ENCODE assay signal across 8 cellular contexts in the genomic region with DNA sequence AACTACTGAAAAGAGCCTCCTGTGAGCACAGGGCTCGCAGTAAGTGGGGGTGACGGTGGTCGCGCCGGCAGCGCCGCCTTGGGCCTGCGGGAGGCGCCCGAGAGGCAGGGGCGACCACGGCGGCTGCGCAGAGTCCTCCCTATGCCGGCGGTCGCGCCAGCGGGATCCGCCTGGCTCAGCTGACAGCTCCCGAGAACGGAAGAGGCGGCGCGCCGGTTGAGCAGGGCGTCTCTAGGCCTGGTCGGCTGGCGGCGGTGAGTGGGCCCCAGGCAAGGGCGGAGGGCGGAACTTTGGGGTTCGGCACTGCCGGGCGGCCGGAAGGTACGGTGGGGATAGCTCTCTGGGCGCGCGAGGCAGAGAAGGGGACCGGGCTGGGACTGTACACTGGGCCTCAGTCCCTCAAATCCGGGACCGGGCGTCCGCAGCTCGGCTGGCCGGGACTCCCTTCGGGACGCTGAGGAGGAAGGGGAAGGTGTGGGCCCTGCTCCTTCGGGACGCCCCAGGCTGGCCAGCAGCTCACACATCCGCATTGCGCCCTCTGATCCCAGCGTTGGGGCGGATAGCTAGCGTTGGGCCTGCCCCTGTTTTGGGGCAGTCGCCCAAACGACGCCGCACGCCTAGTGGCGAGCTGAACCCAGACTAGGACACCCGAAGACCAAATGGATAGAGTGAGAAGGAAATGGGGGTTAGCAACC. TPM values are rescaled to one million over a fixed set of nuclear protein-coding genes. Genes with fewer than 3 reads are reported as not detected.
DNase-seq lines count a peak whose midpoint lies in the region; ATAC-seq, FAIRE-seq and TF ChIP-seq lines count a peak whose summit lies in the region.

A gene with protein sequence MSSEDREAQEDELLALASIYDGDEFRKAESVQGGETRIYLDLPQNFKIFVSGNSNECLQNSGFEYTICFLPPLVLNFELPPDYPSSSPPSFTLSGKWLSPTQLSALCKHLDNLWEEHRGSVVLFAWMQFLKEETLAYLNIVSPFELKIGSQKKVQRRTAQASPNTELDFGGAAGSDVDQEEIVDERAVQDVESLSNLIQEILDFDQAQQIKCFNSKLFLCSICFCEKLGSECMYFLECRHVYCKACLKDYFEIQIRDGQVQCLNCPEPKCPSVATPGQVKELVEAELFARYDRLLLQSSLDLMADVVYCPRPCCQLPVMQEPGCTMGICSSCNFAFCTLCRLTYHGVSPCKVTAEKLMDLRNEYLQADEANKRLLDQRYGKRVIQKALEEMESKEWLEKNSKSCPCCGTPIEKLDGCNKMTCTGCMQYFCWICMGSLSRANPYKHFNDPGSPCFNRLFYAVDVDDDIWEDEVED (plus strand): TSS at position 192 of the 695 bp plus-strand sequence. CDS start 4,484 bp downstream, outside the sequence.

- peaks cover 42% of the 10 kb centered on the region for H3K4me1 ChIP-seq in DOHH2 (ENCODE audit: control insufficient read depth, low read length)

- H3K4me3 ChIP-seq in DOHH2 (ENCODE audit: low read length), result peak within 1 kb of the TSS; percentile 94

- DNase-seq in KBM-7, result peak; percentile 96
- DNase-seq in RCC 7860 (ENCODE audit: low spot score), result peak; percentile 78
- DNase-seq in activated T-helper 1 cell treated with Interleukin-2 at 50 U/mL for 16 hours (ENCODE audit: low read depth), result peak; percentile 92
- DNase-seq in fibroblast of gingiva (ENCODE audit: low read depth), result peak; percentile 95
- DNase-seq in natural killer cell, result peak; percentile 92
- peak; percentile 95 for DNase-seq in stimulated activated naive CD4-positive, alpha-beta T cell treated with Interleukin-2 at 50 U/mL for 16 hours (lab: John Stamatoyannopoulos, UW)

- no peak for FAIRE-seq in RCC 7860 (lab: Jason Lieb, UNC)

- no peaks in the 10 kb centered on the region for H4K20me1 ChIP-seq in DOHH2 (ENCODE audit: control insufficient read depth, insufficient read depth, low read depth, low read length)

- intact Hi-C loops in natural killer cell (cut with micrococcal nuclease), result loop anchor here (2.0 to 10.0 kb wide), 4 partner anchors 46 to 276 kb away; a partner anchor contains a TSS

- H3K4me3 Mint-ChIP-seq in natural killer cell, result peak within 1 kb of the TSS; percentile 99

- in situ Hi-C loops in KBM-7 (cut with MboI; ENCODE audit: low pct_unique_long_range_greater_than_20kb, low sequenced_read_pairs), result no loop called here

- H3K27ac ChIP-seq in DOHH2 (ENCODE audit: low read depth, low read length), result peak within 1 kb of the TSS; percentile 92

- peaks cover 32% of the 10 kb centered on the region for H3K36me3 ChIP-seq in DOHH2 (ENCODE audit: control insufficient read depth, low read length)

- no peaks in the 10 kb centered on the region for H3K9me2 ChIP-seq in DOHH2 (replicated peaks; ENCODE audit: control insufficient read depth, low read length)

- H3K27ac Mint-ChIP-seq in natural killer cell, result peak within 1 kb of the TSS; percentile 96 to 98

- H3K4me1 Mint-ChIP-seq in natural killer cell, result peaks cover 27 to 30% of the 10 kb centered on the region in 2 donors

- peak; percentile 93 for ATAC-seq in GM21717 (IDR thresholded peaks at IDR 0.05; ENCODE audit: unreplicated experiment)
- ATAC-seq in natural killer cell, result peak; percentile 94 to 97 (median 95)

- H3K79me2 ChIP-seq in DOHH2 (ENCODE audit: control insufficient read depth, low read length), result peaks cover 34% of the 10 kb centered on the region

- peak within 1 kb of the TSS; percentile 91 for H3K4me2 ChIP-seq in DOHH2 (ENCODE audit: low read length)

- H3F3A ChIP-seq in DOHH2 (ENCODE audit: control insufficient read depth, insufficient read depth), result peaks cover 30% of the 10 kb centered on the region

- no peaks in the 10 kb centered on the region for H3K27me3 Mint-ChIP-seq in natural killer cell (ENCODE audit: low read depth in 2 of 2)

- no peaks in the 10 kb centered on the region for H3K9me3 ChIP-seq in DOHH2 (ENCODE audit: control insufficient read depth, insufficient read depth, low read length)

- TF ChIP-seq CTCF in DOHH2 (IDR thresholded peaks at IDR 0.05; ENCODE audit: low read depth, low read length, poor library complexity, severe bottlenecking), result peak; percentile 85
- peak; percentile 97 for TF ChIP-seq CTCF in natural killer cell (IDR thresholded peaks at IDR 0.05)

- H3K36me3 Mint-ChIP-seq in natural killer cell, result no peaks in the 10 kb centered on the region

- no peaks in the 10 kb centered on the region for H3K27me3 ChIP-seq in DOHH2 (ENCODE audit: control insufficient read depth, low read length)

- H3K9me3 Mint-ChIP-seq in natural killer cell, result no peaks in the 10 kb centered on the region

RNA-seq across cellular contexts. Expression of the gene that starts here (rescaled TPM):
- total RNA-seq in natural killer cell, result 10 to 100 TPM; 20.6 to 29.2 (median 21.3) TPM

Comparison
In these comparisons a context has a peak if more than half of its experiments do, and no peak if none do; other contexts are left out.
1. Peak in every context shown above with its lines: DNase-seq, ATAC-seq, H3K4me3 ChIP-seq and H3K27ac ChIP-seq.